Comparison of ENCODE assay signal across 1 cellular context in the genomic region with DNA sequence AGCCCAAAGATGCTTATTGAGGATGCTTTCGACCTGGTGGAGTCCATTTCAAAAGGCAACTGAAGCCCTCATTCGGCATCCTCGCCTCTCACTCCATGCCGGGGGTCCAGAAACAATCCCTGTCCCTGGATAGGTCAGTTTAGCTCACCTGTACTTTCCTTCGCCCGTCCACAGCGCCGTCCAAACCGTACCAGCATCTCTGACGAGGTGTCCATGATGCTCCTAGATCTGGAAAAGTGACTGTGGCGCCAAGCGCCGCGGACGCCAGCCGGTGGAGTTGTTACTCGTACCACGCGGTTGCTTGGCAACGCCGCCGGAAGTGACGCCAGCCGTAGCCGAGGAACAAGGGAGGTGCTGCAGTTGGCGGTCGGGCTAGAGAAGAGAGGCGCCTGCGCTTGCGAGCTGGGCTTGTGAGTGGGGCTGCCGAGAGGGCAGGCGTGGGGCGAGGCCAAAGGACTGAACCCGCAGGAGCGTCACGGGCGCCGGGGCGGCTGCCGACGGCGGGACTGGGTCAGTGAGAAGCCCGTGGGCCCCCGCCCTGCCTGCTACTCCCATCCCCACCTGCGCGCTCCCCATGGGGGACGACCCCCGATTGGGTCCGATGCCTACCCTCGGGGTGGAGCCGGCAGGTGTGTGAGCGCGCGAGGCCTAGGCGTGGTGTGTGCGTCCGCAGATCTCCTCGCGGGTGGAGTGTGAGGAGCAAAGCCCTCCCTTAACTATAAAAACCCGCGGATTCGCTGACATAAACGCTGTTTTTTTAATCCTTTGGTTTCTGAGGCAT.
TF ChIP-seq lines count a peak whose summit lies in the region.

Gene CFAP210, minus strand, starts transcription at position 293 of the 781 bp plus-strand sequence. Its CDS starts 78 bp downstream, at position 215.
A gene with protein sequence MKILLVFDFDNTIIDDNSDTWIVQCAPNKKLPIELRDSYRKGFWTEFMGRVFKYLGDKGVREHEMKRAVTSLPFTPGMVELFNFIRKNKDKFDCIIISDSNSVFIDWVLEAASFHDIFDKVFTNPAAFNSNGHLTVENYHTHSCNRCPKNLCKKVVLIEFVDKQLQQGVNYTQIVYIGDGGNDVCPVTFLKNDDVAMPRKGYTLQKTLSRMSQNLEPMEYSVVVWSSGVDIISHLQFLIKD (plus strand): TSS at position 357 of the 781 bp plus-strand sequence. CDS start 6,503 bp downstream, outside the sequence.

TF ChIP-seq in IMR-90, 13 proteins besides CTCF, POLR2A, EP300 and RAD21:
- no peak for TF ChIP-seq CEBPB (IDR thresholded peaks at IDR 0.05; ENCODE audit: low read depth, low read length)
- peak; percentile 77; the same call in 1 of the 2 replicates for TF ChIP-seq MXI1 (IDR thresholded peaks at IDR 0.05; ENCODE audit: borderline replicate concordance, low read depth, low read length)
- peak; percentile 35 for TF ChIP-seq BHLHE40 (IDR thresholded peaks at IDR 0.05; ENCODE audit: low read depth, low read length)
- TF ChIP-seq RFX5 (IDR thresholded peaks at IDR 0.05; ENCODE audit: low read depth, low read length): peak; percentile 69; the same call in 1 of the 2 replicates
- no peak for TF ChIP-seq CHD1 (IDR thresholded peaks at IDR 0.05; ENCODE audit: low read depth, low read length)
- no peak for TF ChIP-seq RCOR1 (IDR thresholded peaks at IDR 0.05; ENCODE audit: insufficient replicate concordance, low read length)
- TF ChIP-seq MAFK (IDR thresholded peaks at IDR 0.05; ENCODE audit: low read depth, low read length): no peak
